In the genomic region with DNA sequence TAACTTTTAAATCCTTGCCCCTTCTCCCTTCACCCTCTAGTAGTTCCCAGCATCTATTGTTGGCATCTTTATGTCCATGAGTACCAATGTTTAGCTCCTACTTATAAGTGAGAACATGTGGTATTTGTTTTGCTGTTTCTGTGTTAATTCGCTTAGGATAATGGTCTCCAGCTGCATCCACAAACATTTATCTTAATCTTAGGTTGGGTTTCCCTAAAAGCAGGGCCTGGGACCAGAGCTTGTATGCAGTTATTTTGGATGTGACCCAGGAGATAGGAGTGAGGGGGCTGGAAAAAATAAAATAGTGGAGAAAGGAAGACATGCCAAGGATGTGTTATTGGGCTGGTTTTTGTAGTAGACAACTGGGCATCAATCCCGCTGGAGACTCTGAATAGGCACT, we compare ENCODE assay signal across 11 cellular contexts.
"Had no signal": no experiment of that assay in that cellular context is flagged by ENCODE, and none has a peak within 500 bp of the region (broad histone marks: within the 10 kb centered on the region; RNA-seq: fewer than 3 reads in every experiment).

No MANE protein-coding gene starts in this region.

- H2AFZ ChIP-seq: GM23248, GM23338 had no signal

- H3K4me2 ChIP-seq: GM23338 had no signal

- ATAC-seq: GM23338, HCT116 had no signal

- H3K4me3 ChIP-seq: GM23248, GM23338, HAP-1 had no signal

- H3K9ac ChIP-seq: GM23248 had no signal

- DNase-seq: GM23248, GOT3, H7, H9, HCEC 1CT, HFFc6 had no signal

- H3K9me3 ChIP-seq: HAP-1 had no signal

- H3K36me3 ChIP-seq: HAP-1 had no signal

- FAIRE-seq: H1, H54 had no signal

- H3K27ac Mint-ChIP-seq: GM23338, H9, HFFc6 had no signal

- H3K4me1 Mint-ChIP-seq: GM23338 had no signal

- H3K4me1 ChIP-seq: HAP-1 had no signal

- H3K4me3 Mint-ChIP-seq: GM23338, H9, HFFc6 had no signal

- H3K9me3 Mint-ChIP-seq: H9 had no signal

- H3K27ac ChIP-seq: GM23248 had no signal
